In the genomic region with DNA sequence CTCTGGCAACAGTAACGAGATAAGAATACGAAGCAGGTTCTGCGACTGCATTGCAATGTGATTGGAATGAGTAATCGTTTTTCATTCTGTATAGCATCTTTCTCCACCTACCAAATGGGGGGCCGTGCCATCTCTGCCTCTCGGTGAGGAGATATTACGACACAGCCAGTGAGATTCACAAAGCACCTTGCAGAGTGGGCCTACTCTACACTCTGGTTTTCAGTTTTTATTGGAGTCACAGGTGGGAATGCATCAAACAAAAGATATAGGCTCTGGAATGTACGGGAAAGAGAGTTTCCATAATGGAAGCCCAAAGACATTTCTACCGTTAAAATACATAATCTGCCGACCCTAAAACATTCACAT, we compare ENCODE assay signal across 8 cellular contexts. TPM values are rescaled to one million over a fixed set of nuclear protein-coding genes. Genes with fewer than 3 reads are reported as not detected.
DNase-seq lines count a peak whose midpoint lies in the region; ATAC-seq and TF ChIP-seq lines count a peak whose summit lies in the region.

No MANE protein-coding gene starts in this region.

- H3K4me1 Mint-ChIP-seq in CD8-positive, alpha-beta T cell (ENCODE audit: low read depth) = peaks cover 25% of the 10 kb centered on the region

- ATAC-seq in CD8-positive, alpha-beta T cell = no peak
- ATAC-seq in HG03097 (IDR thresholded peaks at IDR 0.05; ENCODE audit: low FRiP score, unreplicated experiment) (peak; percentile 2), esophagus mucosa (peak; percentile 5), HG02970 (IDR thresholded peaks at IDR 0.05; ENCODE audit: low FRiP score, unreplicated experiment) (no peak), HG03520 (IDR thresholded peaks at IDR 0.05; ENCODE audit: unreplicated experiment) (no peak)

- H3K36me3 Mint-ChIP-seq in CD8-positive, alpha-beta T cell = peaks cover 6% of the 10 kb centered on the region

- no peak for TF ChIP-seq CTCF in CD8-positive, alpha-beta T cell (IDR thresholded peaks at IDR 0.05)
- no peak for TF ChIP-seq CTCF in WI38 (IDR thresholded peaks at IDR 0.05; ENCODE audit: low read depth, low read length)
- no peak for TF ChIP-seq CTCF in osteoblast (IDR thresholded peaks at IDR 0.05; ENCODE audit: extremely low read depth, low read depth, low read length)

- CTCF ChIA-PET in CD8-positive, alpha-beta T cell (lab: Charles Lee) = interaction anchor here (1.0 to 3.2 kb wide), 3 partner anchors 9 to 57 kb away, joined by 3 to 17 read pairs (median 8); partner anchors contain the start of gene ATL3

- no peaks in the 10 kb centered on the region for H3K27me3 ChIP-seq in CD8-positive, alpha-beta T cell (ENCODE audit: insufficient read depth, low read length)
- H3K27me3 ChIP-seq in osteoblast (ENCODE audit: insufficient read depth, low read length) = no peaks in the 10 kb centered on the region

- peaks cover 43% of the 10 kb centered on the region for H3K79me2 ChIP-seq in osteoblast (ENCODE audit: insufficient read depth, low read length)

- DNase-seq in CD8-positive, alpha-beta T cell = no peak
- DNase-seq in osteoblast (ENCODE audit: insufficient read length, low spot score, missing footprints) = no peak
- no peak for DNase-seq in epidermal melanocyte (ENCODE audit: insufficient read length, low spot score)

- POLR2A ChIA-PET in CD8-positive, alpha-beta T cell (lab: Charles Lee) = interaction anchor here (0.6 to 3.1 kb wide), 4 partner anchors 9 to 87 kb away, joined by 3 to 25 read pairs (median 10); partner anchors contain the start of genes ATL3 and ZFTA

- no peaks in the 10 kb centered on the region for H3K36me3 ChIP-seq in CD8-positive, alpha-beta T cell (ENCODE audit: insufficient read depth, low read length)
- H3K36me3 ChIP-seq in osteoblast (ENCODE audit: insufficient read depth, low read length) = no peaks in the 10 kb centered on the region

- peak overlapping the region; percentile 93 for H3K27ac Mint-ChIP-seq in CD8-positive, alpha-beta T cell

- H3K27me3 Mint-ChIP-seq in CD8-positive, alpha-beta T cell (ENCODE audit: low read depth) = no peaks in the 10 kb centered on the region

- peak overlapping the region; percentile 97 for H3K4me2 ChIP-seq in osteoblast (ENCODE audit: insufficient read depth, low read length)

- peak overlapping the region; percentile 96 for H2AFZ ChIP-seq in osteoblast (ENCODE audit: low read length)

- H3K4me1 ChIP-seq in CD8-positive, alpha-beta T cell (ENCODE audit: insufficient read depth, low read length) = peaks cover 21% of the 10 kb centered on the region
- peaks cover 15% of the 10 kb centered on the region for H3K4me1 ChIP-seq in osteoblast (ENCODE audit: insufficient read depth, low read length)

- H4K20me1 ChIP-seq in osteoblast (ENCODE audit: insufficient read depth, low read length) = no peaks in the 10 kb centered on the region

- peak overlapping the region; percentile 88 for H3K4me3 ChIP-seq in CD8-positive, alpha-beta T cell (ENCODE audit: low read depth, low read length)
- H3K4me3 ChIP-seq in WI38 (ENCODE audit: low read depth, low read length) = peak overlapping the region; percentile 99
- H3K4me3 ChIP-seq in osteoblast (ENCODE audit: insufficient read depth, low read length) = peak overlapping the region; percentile 98

- no peaks in the 10 kb centered on the region for H3K9me3 Mint-ChIP-seq in CD8-positive, alpha-beta T cell

- no peaks in the 10 kb centered on the region for H3K9me3 ChIP-seq in CD8-positive, alpha-beta T cell (ENCODE audit: low read length)
- no peaks in the 10 kb centered on the region for H3K9me3 ChIP-seq in osteoblast (ENCODE audit: low read depth, low read length)

- intact Hi-C loops in CD8-positive, alpha-beta T cell (cut with DNase I, micrococcal nuclease) = loop anchor here (1.0 to 10.0 kb wide), 5 partner anchors 10 to 506 kb away; partner anchors contain the start of genes ATL3 (in 2 of the 2), STIP1 (in 2 of the 2), SPINDOC (in 1 of the 2) and ZFTA (in 1 of the 2)

- no peak overlapping the region for H3K27ac ChIP-seq in CD8-positive, alpha-beta T cell (ENCODE audit: low read depth, low read length)
- peak overlapping the region; percentile 55 for H3K27ac ChIP-seq in osteoblast (ENCODE audit: low read depth, low read length)

- H3K4me3 Mint-ChIP-seq in CD8-positive, alpha-beta T cell = peak overlapping the region; percentile 88

RNA-seq across cellular contexts. Expression of gene RTN3, which starts 0.5 kb away (rescaled TPM):
- 10 to 100 TPM; 12.4 to 13.2 TPM for total RNA-seq in CD8-positive, alpha-beta T cell
- total RNA-seq in esophagus mucosa (49.3 TPM), osteoblast (101 and 108 TPM in 2 replicates)

RNA-seq across cellular contexts. Expression of gene ATL3, which starts 9.6 kb away (rescaled TPM):
- total RNA-seq in CD8-positive, alpha-beta T cell = 10 to 100 TPM; 11.6 to 11.8 TPM
- 51.9 TPM for total RNA-seq in esophagus mucosa
- 276 and 300 TPM in 2 replicates for total RNA-seq in osteoblast

Comparison
In these comparisons a context has a peak if more than half of its experiments do, and no peak if none do; other contexts are left out.
1. ATAC-seq: peak in HG03097 (single experiment) and esophagus mucosa (single experiment); none in CD8-positive, alpha-beta T cell (single experiment), HG02970 (single experiment) and HG03520 (single experiment).
2. Peak in every context shown above with its lines, with median percentiles within 50 percentile points of each other: H3K4me3 ChIP-seq.